ENCODE assay signal across 18 cellular contexts in the genomic region with DNA sequence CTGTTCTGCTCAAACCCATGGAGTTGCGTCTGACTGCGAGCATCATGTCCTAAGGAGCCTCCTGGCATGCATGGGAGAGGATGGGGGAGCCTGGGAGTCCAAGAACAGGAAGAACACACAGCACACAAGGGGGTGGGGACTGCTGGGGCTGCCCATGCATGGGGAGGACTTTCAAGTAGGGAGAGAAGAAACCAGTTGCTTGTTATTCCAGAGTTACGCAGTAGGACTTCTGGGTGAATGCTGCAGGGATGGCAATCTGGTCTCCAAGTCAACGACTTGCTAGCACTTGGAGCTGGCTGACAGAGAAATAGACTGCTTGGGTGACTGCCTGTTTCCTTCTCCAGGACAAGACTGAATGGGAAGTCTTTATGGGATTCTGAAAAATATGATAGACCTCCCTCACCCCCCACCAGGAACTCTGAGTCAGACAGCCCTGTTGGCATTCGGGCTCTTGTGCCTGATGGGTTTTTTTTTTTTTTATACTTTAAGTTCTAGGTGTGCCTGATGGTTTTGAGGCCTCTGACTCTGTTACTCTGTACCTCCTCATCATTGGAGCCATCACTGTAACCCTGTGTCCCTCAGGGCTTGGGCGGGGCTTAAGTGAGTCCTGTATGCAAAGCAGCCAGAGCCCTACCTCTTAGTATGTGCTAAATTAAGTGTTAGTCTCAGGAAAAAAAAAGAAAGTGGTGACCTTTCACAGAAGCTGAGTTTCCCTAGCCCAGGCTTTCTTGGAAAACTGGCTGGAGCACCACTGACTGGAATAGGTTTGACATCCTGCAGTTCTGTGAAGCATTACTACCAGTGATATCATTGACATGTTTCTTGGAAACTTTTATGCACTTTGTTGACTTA. TPM values are rescaled to one million over a fixed set of nuclear protein-coding genes. Genes with fewer than 3 reads are reported as not detected.
A peak's percentile ranks its signal among the peaks of the same experiment; 100 is the strongest.
DNase-seq lines count a peak whose midpoint lies in the region; ATAC-seq, FAIRE-seq and TF ChIP-seq lines count a peak whose summit lies in the region.
"Had no signal": no experiment of that assay in that cellular context is flagged by ENCODE, and none has a peak within 500 bp of the region (broad histone marks: within the 10 kb centered on the region; RNA-seq: fewer than 3 reads in every experiment).

No MANE protein-coding gene starts in this region.

- peak overlapping the region; percentile 75 for H3K27ac ChIP-seq in VCaP
- H3K27ac ChIP-seq in keratinocyte (ENCODE audit: control insufficient read depth, insufficient read depth, low read length) = no peak overlapping the region
- H3K27ac ChIP-seq: BLaER1 treated with 17β-estradiol and CSF1 and Interleukin-3, amounts not matched to agents 10 nM and 100 nM; gastrocnemius medialis had no signal

- no peaks in the 10 kb centered on the region for H3K9me3 Mint-ChIP-seq in Caco-2 (ENCODE audit: unreplicated experiment)
- H3K9me3 Mint-ChIP-seq: type B pancreatic cell had no signal

- no peak for TF ChIP-seq CTCF in Caco-2 (IDR thresholded peaks at IDR 0.05; ENCODE audit: insufficient read depth in 1 of 2, low read depth in 1 of 2, low read length in 1 of 2, severe bottlenecking in 1 of 2, unreplicated experiment in 1 of 2)
- no peak for TF ChIP-seq CTCF in VCaP (conservative IDR thresholded peaks at IDR 0.05)
- TF ChIP-seq CTCF in keratinocyte (optimal IDR thresholded peaks at IDR 0.05 in 1 of 3, IDR thresholded peaks at IDR 0.05 in 1 of 3, conservative IDR thresholded peaks at IDR 0.05 in 1 of 3; ENCODE audit: extremely low read depth in 1 of 3, insufficient read depth in 2 of 3, low read length in 3 of 3) = no peak

- H3K27me3 Mint-ChIP-seq in Caco-2 (ENCODE audit: insufficient read depth, unreplicated experiment) = no peaks in the 10 kb centered on the region

- H3K9me3 ChIP-seq in Caco-2 (no peaks in the 10 kb centered on the region), keratinocyte (ENCODE audit: control insufficient read depth, low read depth, low read length) (no peaks in the 10 kb centered on the region)
- H3K9me3 ChIP-seq: BLaER1 treated with 17β-estradiol and CSF1 and Interleukin-3, amounts not matched to agents 10 nM and 100 nM; gastrocnemius medialis had no signal

- H3K4me3 ChIP-seq in Caco-2 (ENCODE audit: low read depth, low read length) = no peak overlapping the region
- H3K4me3 ChIP-seq in keratinocyte (ENCODE audit: control insufficient read depth in 2 of 3, extremely low read depth in 1 of 3, insufficient read depth in 2 of 3, low read depth in 1 of 3, low read length in 3 of 3) = no peak overlapping the region
- H3K4me3 ChIP-seq: BLaER1 treated with 17β-estradiol and CSF1 and Interleukin-3, amounts not matched to agents 10 nM and 100 nM; gastrocnemius medialis had no signal

- intact Hi-C loops in Caco-2 (cut with micrococcal nuclease; ENCODE audit: unreplicated experiment) = no loop called here

- H3K4me1 Mint-ChIP-seq in Caco-2 (ENCODE audit: low read depth, unreplicated experiment) = peaks cover 20% of the 10 kb centered on the region

- H3K9ac ChIP-seq in keratinocyte (ENCODE audit: control insufficient read depth, extremely low read depth, insufficient read depth, low read length) = no peak overlapping the region
- H3K9ac ChIP-seq: BLaER1 treated with 17β-estradiol and CSF1 and Interleukin-3, amounts not matched to agents 10 nM and 100 nM had no signal

- in situ Hi-C loops in ACHN (cut with HindIII; ENCODE audit: low pct_ligation_motif_present, low pct_unique_long_range_greater_than_20kb, low sequenced_read_pairs) = no loop called here

- no TSS peak for BruUV-seq in Caco-2 (replicated peaks; lab: Mats Ljungman, UMichigan)

- no peak overlapping the region for H3K4me2 ChIP-seq in keratinocyte (ENCODE audit: control insufficient read depth, extremely low read depth, insufficient read depth, low read depth, low read length)

- dilution Hi-C loops in keratinocyte (cut with MboI; ENCODE audit: extremely low pct_ligation_motif_present, low sequenced_read_pairs) = no loop called here

- no peak for ATAC-seq in GM21528 (IDR thresholded peaks at IDR 0.05; ENCODE audit: low FRiP score, unreplicated experiment)
- no peak for ATAC-seq in SK-N-SH treated with all-trans-retinoic acid at 6 μM for 48 hours
- ATAC-seq: gastrocnemius medialis had no signal

- no peak overlapping the region for H3K4me3 Mint-ChIP-seq in Caco-2 (ENCODE audit: unreplicated experiment)
- H3K4me3 Mint-ChIP-seq: type B pancreatic cell had no signal

- peak; percentile 41 for FAIRE-seq in keratinocyte (lab: Jason Lieb, UNC)
- no peak for FAIRE-seq in GM12892 (lab: Jason Lieb, UNC)
- FAIRE-seq: small intestine had no signal

- POLR2A ChIA-PET in Caco-2 (lab: Charles Lee) = no interaction called here

- H3K27me3 ChIP-seq in Caco-2 (replicated peaks; ENCODE audit: control insufficient read depth, insufficient read depth, low read length) = no peaks in the 10 kb centered on the region
- no peaks in the 10 kb centered on the region for H3K27me3 ChIP-seq in keratinocyte (ENCODE audit: control insufficient read depth, extremely low read depth, insufficient read depth, low read length)
- H3K27me3 ChIP-seq: BLaER1 treated with 17β-estradiol and CSF1 and Interleukin-3, amounts not matched to agents 10 nM and 100 nM had no signal

- H2AFZ ChIP-seq in keratinocyte (ENCODE audit: control insufficient read depth, low read length) = no peak overlapping the region

- peaks cover 11% of the 10 kb centered on the region for H3K4me1 ChIP-seq in Caco-2
- no peaks in the 10 kb centered on the region for H3K4me1 ChIP-seq in keratinocyte (ENCODE audit: control insufficient read depth, extremely low read depth, insufficient read depth, low read length)
- H3K4me1 ChIP-seq: gastrocnemius medialis had no signal

- no peaks in the 10 kb centered on the region; the same call in 1 of the 2 replicates for H3K36me3 ChIP-seq in Caco-2 (ENCODE audit: control insufficient read depth, insufficient read depth, low read length)
- H3K36me3 ChIP-seq in keratinocyte (ENCODE audit: control insufficient read depth in 2 of 2, extremely low read depth in 1 of 2, insufficient read depth in 2 of 2, low read length in 2 of 2) = peaks cover 2 to 3% of the 10 kb centered on the region in 2 experiments
- H3K36me3 ChIP-seq: gastrocnemius medialis had no signal

- no peaks in the 10 kb centered on the region for H4K20me1 ChIP-seq in keratinocyte (ENCODE audit: control insufficient read depth, extremely low read depth, insufficient read depth, low read length)
- H4K20me1 ChIP-seq: BLaER1 treated with 17β-estradiol and CSF1 and Interleukin-3, amounts not matched to agents 10 nM and 100 nM had no signal

- H3K9me1 ChIP-seq in keratinocyte (ENCODE audit: control insufficient read depth, extremely low read depth, insufficient read depth, low read length) = no peaks in the 10 kb centered on the region

- DNase-seq in ACHN (peak; percentile 69), Caco-2 (no peak), keratinocyte (ENCODE audit: low read depth, low spot score) (no peak), NOMO-1 (lab: John Stamatoyannopoulos, UW; ENCODE audit: unreplicated experiment in 2 of 2) (no peak), GM12892 (ENCODE audit: insufficient read length) (no peak)
- DNase-seq: activated CD8-positive, alpha-beta memory T cell treated with anti-CD3 and anti-CD28 coated beads, Interleukin-2, amount 50 U/mL, for 48 hours; activated naive CD4-positive, alpha-beta T cell treated with Interleukin-2 at 50 U/mL for 16 hours; gastrocnemius medialis; H7; NCI-H1930; NCI-H446; small intestine; stimulated activated naive CD4-positive, alpha-beta T cell treated with Interleukin-2 at 50 U/mL for 16 hours had no signal

- no peak for TF ChIP-seq POLR2A in GM12892 (IDR thresholded peaks at IDR 0.05; ENCODE audit: low read depth, low read length)

- CTCF ChIA-PET in Caco-2 (lab: Charles Lee) = no interaction called here

- peak overlapping the region; percentile 37 for H3K27ac Mint-ChIP-seq in Caco-2 (ENCODE audit: unreplicated experiment)
- H3K27ac Mint-ChIP-seq: type B pancreatic cell had no signal

- no peaks in the 10 kb centered on the region for H3K79me2 ChIP-seq in keratinocyte (ENCODE audit: control insufficient read depth, insufficient read depth, low read length)

- no peaks in the 10 kb centered on the region for H3K36me3 Mint-ChIP-seq in Caco-2 (ENCODE audit: insufficient read depth, unreplicated experiment)
- H3K36me3 Mint-ChIP-seq: type B pancreatic cell had no signal

TF ChIP-seq in SK-N-SH treated with all-trans-retinoic acid at 6 μM for 48 hours, 23 proteins besides CTCF, POLR2A, EP300 and RAD21 (continues in another document):
- TF ChIP-seq GLIS3 (CRISPR knock-in tag; IDR thresholded peaks at IDR 0.05) = no peak
- TF ChIP-seq, protein P1, sequence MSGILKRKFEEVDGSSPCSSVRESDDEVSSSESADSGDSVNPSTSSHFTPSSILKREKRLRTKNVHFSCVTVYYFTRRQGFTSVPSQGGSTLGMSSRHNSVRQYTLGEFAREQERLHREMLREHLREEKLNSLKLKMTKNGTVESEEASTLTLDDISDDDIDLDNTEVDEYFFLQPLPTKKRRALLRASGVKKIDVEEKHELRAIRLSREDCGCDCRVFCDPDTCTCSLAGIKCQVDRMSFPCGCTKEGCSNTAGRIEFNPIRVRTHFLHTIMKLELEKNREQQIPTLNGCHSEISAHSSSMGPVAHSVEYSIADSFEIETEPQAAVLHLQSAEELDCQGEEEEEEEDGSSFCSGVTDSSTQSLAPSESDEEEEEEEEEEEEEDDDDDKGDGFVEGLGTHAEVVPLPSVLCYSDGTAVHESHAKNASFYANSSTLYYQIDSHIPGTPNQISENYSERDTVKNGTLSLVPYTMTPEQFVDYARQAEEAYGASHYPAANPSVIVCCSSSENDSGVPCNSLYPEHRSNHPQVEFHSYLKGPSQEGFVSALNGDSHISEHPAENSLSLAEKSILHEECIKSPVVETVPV (CRISPR knock-in tag; IDR thresholded peaks at IDR 0.05) = no peak
- no peak for TF ChIP-seq ZNF8 (CRISPR knock-in tag; IDR thresholded peaks at IDR 0.05)
- TF ChIP-seq BACH2 (CRISPR knock-in tag; IDR thresholded peaks at IDR 0.05; ENCODE audit: borderline replicate concordance) = no peak
- TF ChIP-seq ZFP30 (CRISPR knock-in tag; IDR thresholded peaks at IDR 0.05) = no peak
- no peak for TF ChIP-seq TOX (CRISPR knock-in tag; IDR thresholded peaks at IDR 0.05; ENCODE audit: borderline replicate concordance)

RNA-seq across cellular contexts. Expression of a gene that starts 30.3 kb away (rescaled TPM):
- 9.6 and 10.4 TPM in 2 replicates for total RNA-seq in Caco-2 (2022)
- 4.4 to 6.4 TPM (median 4.5 TPM) in 3 replicates for polyA plus RNA-seq in keratinocyte
- 1.7 TPM for polyA plus RNA-seq in keratinocyte (2011; ENCODE audit: low read depth)
- polyA plus RNA-seq in keratinocyte (2011; cell fraction: cytosol; rRNA removed) = 2.8 and 4.8 TPM in 2 replicates
- polyA plus RNA-seq in keratinocyte (2011; cell fraction: nucleus; rRNA removed) = 7.8 and 10.1 TPM in 2 replicates
- polyA plus RNA-seq in keratinocyte (2012; ENCODE audit: low replicate concordance) = 2.5 and 2.9 TPM in 2 replicates
- polyA minus RNA-seq in keratinocyte = 7.1 to 12.2 TPM (median 10.2 TPM) in 3 replicates
- polyA minus RNA-seq in keratinocyte (2011; cell fraction: cytosol; rRNA and poly(A)+ RNA removed) = 5.8 TPM
- polyA minus RNA-seq in keratinocyte (2011; cell fraction: nucleus; rRNA and poly(A)+ RNA removed) = 6.2 and 7.4 TPM in 2 replicates
- polyA plus RNA-seq in GM12892 (2012; ENCODE audit: missing spikeins) = 0.04 TPM
